Comparison of ENCODE assay signal across 8 cellular contexts in the genomic region with DNA sequence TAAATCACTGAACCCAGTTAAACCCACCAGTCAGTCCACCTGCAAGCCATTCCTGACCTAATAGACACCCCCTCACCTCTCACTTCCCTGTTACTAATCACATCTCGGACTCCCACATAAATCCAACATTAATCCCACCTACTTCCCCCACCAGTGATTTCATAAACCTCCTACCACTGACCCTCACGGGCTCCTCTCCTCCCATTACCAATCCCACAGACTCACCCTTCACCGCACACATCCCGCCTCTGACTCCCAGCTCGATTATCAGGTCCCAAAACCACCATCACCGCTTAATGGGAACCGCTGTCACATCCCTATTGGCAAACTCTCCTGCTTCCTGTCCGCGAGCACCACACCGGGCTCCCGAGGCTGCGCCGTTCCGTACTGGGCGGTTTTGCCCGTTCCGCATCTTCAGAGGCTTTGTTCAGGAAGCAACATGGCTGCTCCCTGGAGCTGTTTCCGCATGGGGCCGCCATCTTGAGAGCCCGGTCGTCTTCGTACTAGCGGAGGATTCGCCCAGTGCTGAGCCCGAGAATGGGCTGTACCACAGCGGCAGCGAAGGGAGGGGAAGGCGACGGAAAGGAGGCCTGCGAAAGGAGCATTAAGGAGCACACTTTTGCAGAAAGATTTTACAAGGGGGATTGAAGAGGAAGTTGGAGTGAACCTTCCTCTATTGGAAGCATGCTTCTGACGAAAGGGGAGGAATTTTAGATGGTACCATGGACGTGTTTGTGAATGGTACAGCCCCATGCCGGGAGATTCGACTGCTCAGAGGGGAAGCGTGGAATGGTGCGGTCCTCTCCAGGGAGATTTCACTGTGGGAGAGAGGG. TPM values are rescaled to one million over a fixed set of nuclear protein-coding genes. Genes with fewer than 3 reads are reported as not detected.
DNase-seq lines count a peak whose midpoint lies in the region; ATAC-seq and TF ChIP-seq lines count a peak whose summit lies in the region.

Gene ZNF300 (minus strand): TSS at position 502 of the 833 bp plus-strand sequence. CDS start 1,825 bp downstream, outside the sequence.

- peak within 1 kb of the TSS; percentile 76 for H3K4me2 ChIP-seq in mammary epithelial cell (ENCODE audit: insufficient read depth, low read depth, low read length)

- CTCF ChIA-PET in mammary epithelial cell (lab: Charles Lee; ENCODE audit: low non-redundant PET) = no interaction called here

- 1% methylated on average over 30 of the region's 36 CpGs for WGBS in mammary epithelial cell (ENCODE audit: low coverage, missing lambda C conversion rate)

- BruUV-seq in mammary epithelial cell (replicated peaks; lab: Mats Ljungman, UMichigan) = TSS peak; percentile 48

- no peaks in the 10 kb centered on the region for H4K20me1 ChIP-seq in mammary epithelial cell (ENCODE audit: insufficient read depth, low read length)

- DNase-seq in Daoy (ENCODE audit: low read depth) (peak; percentile 97), M059J (ENCODE audit: low read depth) (peak; percentile 92), WERI-Rb-1 (peak; percentile 96), mammary epithelial cell (peak; percentile 93), retinal pigment epithelial cell (ENCODE audit: low read depth) (peak; percentile 91)

- dilution Hi-C loops in mammary epithelial cell (cut with HindIII; ENCODE audit: low sequenced_read_pairs) = no loop called here

- H3K4me3 ChIP-seq in WERI-Rb-1 (ENCODE audit: low read depth, low read length) = peak within 1 kb of the TSS; percentile 65
- peak within 1 kb of the TSS; percentile 67 to 78 (median 73) for H3K4me3 ChIP-seq in mammary epithelial cell (replicated peaks in 1 of 3; ENCODE audit: insufficient read depth in 1 of 3, low read depth in 2 of 3, low read length in 3 of 3)
- peak within 1 kb of the TSS; percentile 94 for H3K4me3 ChIP-seq in iPS-15b (ENCODE audit: low read depth, low read length)
- peak within 1 kb of the TSS; percentile 85 for H3K4me3 ChIP-seq in retinal pigment epithelial cell (ENCODE audit: low read length)

- peak within 1 kb of the TSS; percentile 99 for H3K27ac ChIP-seq in WERI-Rb-1
- H3K27ac ChIP-seq in mammary epithelial cell (ENCODE audit: insufficient read depth, low read depth, low read length) = peak within 1 kb of the TSS; percentile 93

- H3K4me1 ChIP-seq in mammary epithelial cell (ENCODE audit: insufficient read depth, low read length) (no peaks in the 10 kb centered on the region), iPS-15b (ENCODE audit: control insufficient read depth, insufficient read depth, low read length) (no peaks in the 10 kb centered on the region)

- no peak for TF ChIP-seq CTCF in WERI-Rb-1 (IDR thresholded peaks at IDR 0.05; ENCODE audit: low read depth, low read length)
- no peak for TF ChIP-seq CTCF in mammary epithelial cell (conservative IDR thresholded peaks at IDR 0.05 in 1 of 2, IDR thresholded peaks at IDR 0.05 in 1 of 2; ENCODE audit: extremely low read depth in 1 of 2, insufficient read depth in 1 of 2, low read depth in 1 of 2, low read length in 2 of 2)
- no peak for TF ChIP-seq CTCF in retinal pigment epithelial cell (conservative IDR thresholded peaks at IDR 0.05; ENCODE audit: low read depth, low read length)

- H3K9me3 ChIP-seq in WERI-Rb-1 (ENCODE audit: severe bottlenecking) (peaks cover 36% of the 10 kb centered on the region), mammary epithelial cell (replicated peaks; ENCODE audit: insufficient read depth, low read length) (peaks cover 28% of the 10 kb centered on the region), iPS-15b (ENCODE audit: control insufficient read depth, insufficient read depth, low read length) (peaks cover 12% of the 10 kb centered on the region)

- H3K27me3 ChIP-seq in WERI-Rb-1 (ENCODE audit: insufficient read depth, low read depth, severe bottlenecking) = no peaks in the 10 kb centered on the region
- no peaks in the 10 kb centered on the region for H3K27me3 ChIP-seq in mammary epithelial cell (ENCODE audit: insufficient read depth, low read length)
- no peaks in the 10 kb centered on the region for H3K27me3 ChIP-seq in iPS-15b (ENCODE audit: control insufficient read depth, insufficient read depth, low read length)

- peak within 1 kb of the TSS; percentile 98 for H2AFZ ChIP-seq in mammary epithelial cell (ENCODE audit: low read depth, low read length)

- ATAC-seq in GM19467 (IDR thresholded peaks at IDR 0.05; ENCODE audit: unreplicated experiment) (no peak), HG02588 (IDR thresholded peaks at IDR 0.05; ENCODE audit: unreplicated experiment) (no peak)

- in situ Hi-C loops in mammary epithelial cell (cut with MboI; ENCODE audit: low sequenced_read_pairs in 2 of 2) = no loop called here

- H3K9ac ChIP-seq in mammary epithelial cell (ENCODE audit: insufficient read depth, low read length) (peak within 1 kb of the TSS; percentile 88), iPS-15b (ENCODE audit: low read depth, low read length) (peak within 1 kb of the TSS; percentile 100)

- H3K79me2 ChIP-seq in mammary epithelial cell (ENCODE audit: insufficient read depth, low read length) = peaks cover 5% of the 10 kb centered on the region

- H3K36me3 ChIP-seq in WERI-Rb-1 (peaks cover 39% of the 10 kb centered on the region), mammary epithelial cell (ENCODE audit: insufficient read depth, low read length) (peaks cover 7% of the 10 kb centered on the region), iPS-15b (ENCODE audit: control insufficient read depth, insufficient read depth, low read length) (no peaks in the 10 kb centered on the region)

- intact Hi-C loops in mammary epithelial cell (cut with micrococcal nuclease) = no loop called here

RNA-seq across cellular contexts. Expression of gene ZNF300, which starts in this region (rescaled TPM):
- total RNA-seq in Daoy (2014; rRNA removed; shearing (Covaris generic)) = 8.7 and 9.4 TPM in 2 replicates
- total RNA-seq in M059J (2014; rRNA removed; shearing (Covaris generic)) = 5.1 and 5.7 TPM in 2 replicates
- total RNA-seq in mammary epithelial cell = 1 to 10 TPM; 5.7 to 6.4 TPM
- polyA plus RNA-seq in mammary epithelial cell = 3.0 TPM
- 2.8 TPM for polyA minus RNA-seq in mammary epithelial cell
